In the genomic region with DNA sequence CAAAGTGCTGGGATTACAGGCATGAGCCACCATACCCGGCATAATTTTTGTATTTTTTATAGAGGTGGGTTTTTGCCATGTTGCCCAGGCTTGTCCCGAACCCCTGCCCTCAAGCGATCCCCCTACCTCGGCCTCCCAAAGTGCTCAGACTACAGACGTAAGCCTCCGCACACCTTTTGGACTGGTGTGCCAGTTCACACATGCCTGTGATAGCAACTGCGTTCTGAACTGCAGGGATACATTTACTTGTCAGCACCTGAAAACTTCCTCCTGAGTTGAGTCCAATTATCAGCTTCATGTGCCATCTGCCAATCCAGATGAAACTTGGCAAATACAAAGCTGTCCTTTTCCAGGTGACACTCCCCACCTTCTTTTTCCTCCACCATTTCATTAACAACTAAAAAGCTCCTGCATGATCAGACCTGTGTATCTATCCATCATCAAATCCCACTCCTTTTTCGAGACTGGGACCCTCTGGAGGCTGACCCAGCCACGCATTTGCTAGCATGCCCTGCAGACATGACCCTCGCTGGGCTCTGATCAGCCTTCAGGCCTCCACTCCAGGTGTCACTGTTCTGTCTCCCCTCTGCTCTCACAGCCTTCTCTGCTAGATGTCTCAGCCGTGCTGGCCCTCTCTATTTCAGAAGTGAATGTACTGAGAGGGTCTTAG, we compare ENCODE assay signal across 14 cellular contexts. TPM values are rescaled to one million over a fixed set of nuclear protein-coding genes. Genes with fewer than 3 reads are reported as not detected.
DNase-seq lines count a peak whose midpoint lies in the region; ATAC-seq and TF ChIP-seq lines count a peak whose summit lies in the region.
"Had no signal": no experiment of that assay in that cellular context is flagged by ENCODE, and none has a peak within 500 bp of the region (broad histone marks: within the 10 kb centered on the region; RNA-seq: fewer than 3 reads in every experiment).

No MANE protein-coding gene starts in this region.

- peaks cover 30% of the 10 kb centered on the region in 2 donors for H3K4me1 Mint-ChIP-seq in natural killer cell treated with Interleukin-12 subunit alpha and Interleukin-12 subunit beta and Interleukin-15 and Interleukin-18, amount 100 ng/mL, for 72 hours (ENCODE audit: low read depth in 2 of 2)
- H3K4me1 Mint-ChIP-seq in natural killer cell (peaks cover 15 to 24% of the 10 kb centered on the region in 2 donors), naive B cell (peaks cover 19 to 49% (median 42%) of the 10 kb centered on the region in 3 donors)
- peaks cover 26% of the 10 kb centered on the region for H3K4me1 Mint-ChIP-seq in activated CD8-positive, alpha-beta T cell treated with anti-CD3 and anti-CD28 coated beads for 36 hours (ENCODE audit: low read depth)

- peak overlapping the region; percentile 91 to 94 for H3K27ac Mint-ChIP-seq in natural killer cell treated with Interleukin-12 subunit alpha and Interleukin-12 subunit beta and Interleukin-15 and Interleukin-18, amount 100 ng/mL, for 72 hours
- H3K27ac Mint-ChIP-seq in natural killer cell (no peak overlapping the region), naive B cell (peak overlapping the region in 4 of 6 donors; percentile 35 to 98 (median 72))
- H3K27ac Mint-ChIP-seq in activated CD8-positive, alpha-beta T cell treated with anti-CD3 and anti-CD28 coated beads for 36 hours, result peak overlapping the region; percentile 18

- intact Hi-C loops in natural killer cell (cut with micrococcal nuclease), result loop anchor here (5.0 kb wide), 1 partner anchor 64 kb away; no protein-coding TSS in a partner anchor
- intact Hi-C loops in activated CD8-positive, alpha-beta T cell treated with anti-CD3 and anti-CD28 coated beads for 36 hours (cut with micrococcal nuclease), result loop anchor here (10.0 kb wide), 1 partner anchor 66 kb away; a partner anchor contains a TSS
- intact Hi-C loops in head of caudate nucleus (cut with DNase I), result loop anchor here (10.0 kb wide), 1 partner anchor 274 kb away; no protein-coding TSS in a partner anchor

- no peak for TF ChIP-seq CTCF in natural killer cell (IDR thresholded peaks at IDR 0.05)
- TF ChIP-seq CTCF in activated CD8-positive, alpha-beta T cell treated with anti-CD3 and anti-CD28 coated beads for 36 hours (IDR thresholded peaks at IDR 0.05), result no peak

- CTCF ChIA-PET in activated CD8-positive, alpha-beta T cell treated with anti-CD3 and anti-CD28 coated beads for 36 hours (lab: Charles Lee), result interaction anchor here (1.6 to 3.1 kb wide), 2 partner anchors 11 to 65 kb away, joined by 3 to 12 read pairs; no protein-coding TSS in a partner anchor

- peaks cover 11% of the 10 kb centered on the region for H3K36me3 Mint-ChIP-seq in natural killer cell treated with Interleukin-12 subunit alpha and Interleukin-12 subunit beta and Interleukin-15 and Interleukin-18, amount 100 ng/mL, for 72 hours
- H3K36me3 Mint-ChIP-seq in natural killer cell, result no peaks in the 10 kb centered on the region
- H3K36me3 Mint-ChIP-seq in activated CD8-positive, alpha-beta T cell treated with anti-CD3 and anti-CD28 coated beads for 36 hours (ENCODE audit: low read depth), result peaks cover 17% of the 10 kb centered on the region
- H3K36me3 Mint-ChIP-seq in naive B cell, result no peaks in the 10 kb centered on the region

- H3K9me3 Mint-ChIP-seq in natural killer cell treated with Interleukin-12 subunit alpha and Interleukin-12 subunit beta and Interleukin-15 and Interleukin-18, amount 100 ng/mL, for 72 hours, result no peaks in the 10 kb centered on the region
- H3K9me3 Mint-ChIP-seq in natural killer cell (no peaks in the 10 kb centered on the region), naive B cell (no peaks in the 10 kb centered on the region)
- no peaks in the 10 kb centered on the region for H3K9me3 Mint-ChIP-seq in activated CD8-positive, alpha-beta T cell treated with anti-CD3 and anti-CD28 coated beads for 36 hours

- no peaks in the 10 kb centered on the region for H3K27me3 Mint-ChIP-seq in natural killer cell treated with Interleukin-12 subunit alpha and Interleukin-12 subunit beta and Interleukin-15 and Interleukin-18, amount 100 ng/mL, for 72 hours
- H3K27me3 Mint-ChIP-seq in natural killer cell (ENCODE audit: low read depth in 2 of 2), result peaks cover 2 to 4% of the 10 kb centered on the region in 2 donors
- no peaks in the 10 kb centered on the region for H3K27me3 Mint-ChIP-seq in activated CD8-positive, alpha-beta T cell treated with anti-CD3 and anti-CD28 coated beads for 36 hours
- no peaks in the 10 kb centered on the region for H3K27me3 Mint-ChIP-seq in naive B cell

- DNase-seq in natural killer cell treated with Interleukin-12 subunit alpha and Interleukin-12 subunit beta and Interleukin-15 and Interleukin-18, amount 100 ng/mL, for 72 hours (ENCODE audit: low spot score), result no peak
- DNase-seq in natural killer cell (no peak), naive B cell (no peak), head of caudate nucleus (no peak), GM19240 (ENCODE audit: insufficient read length, low spot score) (no peak), NCI-H1417 treated with DMSO at 0.1 percent for 48 hours (lab: John Stamatoyannopoulos, UW) (no peak)
- DNase-seq in activated CD8-positive, alpha-beta T cell treated with anti-CD3 and anti-CD28 coated beads for 36 hours, result no peak
- DNase-seq: activated CD4-positive, alpha-beta T cell treated with anti-CD3 and anti-CD28 coated beads for 4 hours; DMS53; NCI-H187 treated with DMSO at 0.1 percent for 48 hours; NCI-H524; stimulated activated CD4-positive, alpha-beta T cell treated with anti-CD3 and anti-CD28 coated beads, Interleukin-1b, Interleukin-23, amount 100 ng/mL, for 48 hours had no signal

- no peak for ATAC-seq in natural killer cell treated with Interleukin-12 subunit alpha and Interleukin-12 subunit beta and Interleukin-15 and Interleukin-18, amount 100 ng/mL, for 72 hours
- ATAC-seq in natural killer cell (no peak), naive B cell (ENCODE audit: low read depth in 2 of 2) (no peak)
- ATAC-seq in activated CD8-positive, alpha-beta T cell treated with anti-CD3 and anti-CD28 coated beads for 36 hours, result no peak
- ATAC-seq: HCT116, right lobe of liver had no signal

- H3K4me3 Mint-ChIP-seq in natural killer cell treated with Interleukin-12 subunit alpha and Interleukin-12 subunit beta and Interleukin-15 and Interleukin-18, amount 100 ng/mL, for 72 hours, result no peak overlapping the region
- H3K4me3 Mint-ChIP-seq in natural killer cell (no peak overlapping the region), naive B cell (peak overlapping the region in 6 of 8 donors; percentile 22 to 96 (median 54))
- no peak overlapping the region for H3K4me3 Mint-ChIP-seq in activated CD8-positive, alpha-beta T cell treated with anti-CD3 and anti-CD28 coated beads for 36 hours

- POLR2A ChIA-PET in activated CD8-positive, alpha-beta T cell treated with anti-CD3 and anti-CD28 coated beads for 36 hours (lab: Charles Lee), result interaction anchor here (1.2 to 5.8 kb wide), 2 partner anchors 11 to 12 kb away, joined by 3 to 39 read pairs; no protein-coding TSS in a partner anchor

RNA-seq across cellular contexts. Expression of a gene that starts 2.1 kb away (rescaled TPM):
- total RNA-seq in natural killer cell treated with Interleukin-12 subunit alpha and Interleukin-12 subunit beta and Interleukin-15 and Interleukin-18, amount 100 ng/mL, for 72 hours, result 10 to 100 TPM; 60.3 to 92.7 TPM
- 10 to 100 TPM; 28.6 to 29.2 (median 28.6) TPM for total RNA-seq in natural killer cell
- total RNA-seq in activated CD8-positive, alpha-beta T cell treated with anti-CD3 and anti-CD28 coated beads for 36 hours, result 10 to 100 TPM; 32.3 to 33.8 TPM
- 100 to 1,000 TPM; 153 to 219 (median 172) TPM for polyA plus RNA-seq in naive B cell (ENCODE audit: low read depth in 6 of 6)

Comparison
In these comparisons a context has a peak if more than half of its experiments do, and no peak if none do; other contexts are left out.
1. H3K27ac Mint-ChIP-seq: peak in natural killer cell treated with Interleukin-12 subunit alpha and Interleukin-12 subunit beta and Interleukin-15 and Interleukin-18, amount 100 ng/mL, for 72 hours (2 of 2), activated CD8-positive, alpha-beta T cell treated with anti-CD3 and anti-CD28 coated beads for 36 hours (single experiment) and naive B cell (4 of 6); none in natural killer cell (0 of 2).
2. H3K4me3 Mint-ChIP-seq: peak in naive B cell (6 of 8); none in natural killer cell treated with Interleukin-12 subunit alpha and Interleukin-12 subunit beta and Interleukin-15 and Interleukin-18, amount 100 ng/mL, for 72 hours (single experiment), natural killer cell (single experiment) and activated CD8-positive, alpha-beta T cell treated with anti-CD3 and anti-CD28 coated beads for 36 hours (single experiment).